8 cellular contexts compared by ENCODE assay signal in genomic region chr1:157969693-157970485, GRCh38. TPM values are rescaled to one million over a fixed set of nuclear protein-coding genes. Genes with fewer than 3 reads are reported as not detected.
DNase-seq lines count a peak whose midpoint lies in the region; ATAC-seq and TF ChIP-seq lines count a peak whose summit lies in the region.

No MANE protein-coding gene starts in this region.

- H3K36me3 Mint-ChIP-seq in mesothelial cell of epicardium, result no peaks in the 10 kb centered on the region
- H3K36me3 Mint-ChIP-seq in stimulated activated naive B cell treated with anti-CD40 and anti-IgM and Interleukin-4, amounts not matched to agents 10 μg/mL and 1 μg/mL and 100 μg/mL, for 72 hours, result peaks cover 3% of the 10 kb centered on the region in 2 donors

- ATAC-seq in Right ventricle myocardium inferior (no peak), HG03095 (IDR thresholded peaks at IDR 0.05; ENCODE audit: unreplicated experiment) (no peak)
- ATAC-seq in stimulated activated naive B cell treated with anti-CD40 and anti-IgM and Interleukin-4, amounts not matched to agents 10 μg/mL and 1 μg/mL and 100 μg/mL, for 72 hours (replicated peaks), result no peak

- H3K27me3 ChIP-seq in cardiac muscle cell, result no peaks in the 10 kb centered on the region

- H3K4me3 ChIP-seq in cardiac muscle cell, result no peak overlapping the region

- H3K4me1 Mint-ChIP-seq in mesothelial cell of epicardium, result peaks cover 26% of the 10 kb centered on the region
- peaks cover 1 to 7% of the 10 kb centered on the region in 2 donors for H3K4me1 Mint-ChIP-seq in stimulated activated naive B cell treated with anti-CD40 and anti-IgM and Interleukin-4, amounts not matched to agents 10 μg/mL and 1 μg/mL and 100 μg/mL, for 72 hours

- no peaks in the 10 kb centered on the region for H3K36me3 ChIP-seq in cardiac muscle cell

- H3K9me3 Mint-ChIP-seq in mesothelial cell of epicardium, result peaks cover 8% of the 10 kb centered on the region
- peaks cover 4 to 5% of the 10 kb centered on the region in 2 donors for H3K9me3 Mint-ChIP-seq in stimulated activated naive B cell treated with anti-CD40 and anti-IgM and Interleukin-4, amounts not matched to agents 10 μg/mL and 1 μg/mL and 100 μg/mL, for 72 hours

- H3K27ac Mint-ChIP-seq in mesothelial cell of epicardium, result no peak overlapping the region
- H3K27ac Mint-ChIP-seq in stimulated activated naive B cell treated with anti-CD40 and anti-IgM and Interleukin-4, amounts not matched to agents 10 μg/mL and 1 μg/mL and 100 μg/mL, for 72 hours, result no peak overlapping the region

- H3K4me3 Mint-ChIP-seq in mesothelial cell of epicardium, result no peak overlapping the region
- no peak overlapping the region for H3K4me3 Mint-ChIP-seq in stimulated activated naive B cell treated with anti-CD40 and anti-IgM and Interleukin-4, amounts not matched to agents 10 μg/mL and 1 μg/mL and 100 μg/mL, for 72 hours

- TF ChIP-seq CTCF in cardiac muscle cell (IDR thresholded peaks at IDR 0.05; ENCODE audit: low read depth, low read length), result peak; percentile 95
- TF ChIP-seq CTCF in mesothelial cell of epicardium (IDR thresholded peaks at IDR 0.05; ENCODE audit: unreplicated experiment), result peak; percentile 80

- H3K4me1 ChIP-seq in cardiac muscle cell (ENCODE audit: low read depth), result no peaks in the 10 kb centered on the region

- no peaks in the 10 kb centered on the region for H3K27me3 Mint-ChIP-seq in mesothelial cell of epicardium (ENCODE audit: low read depth)
- H3K27me3 Mint-ChIP-seq in stimulated activated naive B cell treated with anti-CD40 and anti-IgM and Interleukin-4, amounts not matched to agents 10 μg/mL and 1 μg/mL and 100 μg/mL, for 72 hours, result peaks cover 6 to 9% of the 10 kb centered on the region in 2 donors

- peak; percentile 61 to 91 for DNase-seq in cardiac muscle cell (ENCODE audit: low read depth in 1 of 2, low spot score in 1 of 2)
- DNase-seq in Right ventricle myocardium inferior (ENCODE audit: missing footprints), result no peak
- DNase-seq in NCI-H526 (lab: John Stamatoyannopoulos, UW), result peak; percentile 53 to 80
- DNase-seq in dedifferentiated amniotic fluid mesenchymal stem cell (ENCODE audit: extremely low spot score), result peak; percentile 65
- DNase-seq in mesothelial cell of epicardium (ENCODE audit: low spot score in 2 of 2, unreplicated experiment in 2 of 2), result no peak
- DNase-seq in stimulated activated naive B cell treated with anti-CD40 and anti-IgM and Interleukin-4, amounts not matched to agents 10 μg/mL and 1 μg/mL and 100 μg/mL, for 72 hours, result no peak
- DNase-seq in DMS153 treated with DMSO at 0.1 percent for 48 hours (lab: John Stamatoyannopoulos, UW; ENCODE audit: unreplicated experiment), result no peak

- H3K27ac ChIP-seq in cardiac muscle cell, result no peak overlapping the region

- H3K9me3 ChIP-seq in cardiac muscle cell (ENCODE audit: low read depth), result no peaks in the 10 kb centered on the region

- intact Hi-C loops in Right ventricle myocardium inferior (cut with DNase I), result loop anchor here (2.0 to 10.0 kb wide), 3 partner anchors 155 to 1027 kb away; no protein-coding TSS in a partner anchor

RNA-seq across cellular contexts. Expression of gene KIRREL1, which starts 23.6 kb away (rescaled TPM):
- total RNA-seq in cardiac muscle cell (24.8 and 33.2 TPM in 2 replicates), Right ventricle myocardium inferior (11.3 TPM), mesothelial cell of epicardium (178 to 189 TPM (median 180 TPM) in 3 replicates)
- 8.2 and 10.6 TPM in 2 replicates for polyA plus RNA-seq in cardiac muscle cell

Comparison
In these comparisons a context has a peak if more than half of its experiments do, and no peak if none do; other contexts are left out.
1. DNase-seq: peak in cardiac muscle cell (2 of 2), NCI-H526 (2 of 2) and dedifferentiated amniotic fluid mesenchymal stem cell (single experiment); none in Right ventricle myocardium inferior (single experiment), mesothelial cell of epicardium (0 of 2), stimulated activated naive B cell treated with anti-CD40 and anti-IgM and Interleukin-4, amounts not matched to agents 10 μg/mL and 1 μg/mL and 100 μg/mL, for 72 hours (single experiment) and DMS153 treated with DMSO at 0.1 percent for 48 hours (single experiment).